In the genomic region with DNA sequence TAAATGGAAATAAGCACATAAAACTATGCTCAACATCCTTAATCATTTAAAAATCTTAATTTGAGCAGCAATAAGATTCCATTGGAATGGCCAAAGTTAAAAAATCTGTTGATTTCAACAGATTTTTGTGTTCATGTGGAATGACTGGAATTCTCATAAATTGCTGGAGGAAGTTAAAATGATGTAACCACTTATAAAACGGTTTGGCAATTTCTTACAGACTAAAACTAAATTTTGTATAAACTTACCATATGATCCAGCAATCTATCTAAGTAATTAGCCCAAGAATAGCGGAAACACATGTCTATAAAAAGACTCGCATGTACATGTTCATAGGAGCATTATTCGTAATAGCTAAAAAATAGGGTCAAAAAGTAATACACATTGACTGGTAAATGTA, we compare ENCODE assay signal across 30 cellular contexts.
"Had no signal": no experiment of that assay in that cellular context is flagged by ENCODE, and none has a peak within 500 bp of the region (broad histone marks: within the 10 kb centered on the region; RNA-seq: fewer than 3 reads in every experiment).

No MANE protein-coding gene starts in this region.

- H3K4me3 ChIP-seq: esophagus muscularis mucosa had no signal

- H3K36me3 ChIP-seq: esophagus muscularis mucosa, WERI-Rb-1 had no signal

- DNase-seq: activated B cell treated with CpG ODN at 0.5 μM for 24 hours; activated CD4-positive, alpha-beta T cell treated with anti-CD3 and anti-CD28 coated beads for 48 hours; activated CD4-positive, alpha-beta T cell treated with anti-CD3 and anti-CD28 coated beads, Interleukin-2, amount 50 U/mL, for 1 hour; activated CD4-positive, alpha-beta T cell treated with anti-CD3 and anti-CD28 coated beads, Interleukin-2, amount 50 U/mL, for 48 hours; activated CD8-positive, alpha-beta memory T cell treated with anti-CD3 and anti-CD28 coated beads for 24 hours; activated CD8-positive, alpha-beta T cell treated with anti-CD3 and anti-CD28 coated beads for 36 hours; activated effector memory CD4-positive, alpha-beta T cell treated with Interleukin-2 at 50 U/mL for 16 hours; activated gamma-delta T cell treated with Interleukin-2 at 50 U/mL for 16 hours; activated naive CD4-positive, alpha-beta T cell treated with anti-CD3 and anti-CD28 coated beads, Interleukin-2, amount 50 U/mL, for 16 hours; activated naive CD4-positive, alpha-beta T cell treated with Interleukin-2 at 50 U/mL for 16 hours; activated T-cell treated with anti-CD3 and anti-CD28 coated beads, Interleukin-2, amount 50 U/mL, for 4 hours; amniotic stem cell; anterior cingulate cortex; caudate nucleus; cortex of kidney; dermis blood vessel endothelial cell; effector CD4-positive, alpha-beta T cell; effector memory CD8-positive, alpha-beta T cell; erythroblast; foreskin fibroblast; head of caudate nucleus; T-helper 1 cell; T-helper 17 cell; T1000; WERI-Rb-1 had no signal

- H3K27me3 Mint-ChIP-seq: activated B cell treated with CpG ODN at 0.5 μM for 24 hours; activated CD8-positive, alpha-beta T cell treated with anti-CD3 and anti-CD28 coated beads for 36 hours; activated naive CD8-positive, alpha-beta T cell; activated T-helper 17 cell treated with anti-CD3 and anti-CD28 coated beads, Interleukin-2, amount 50 U/mL, for 72 hours; effector memory CD8-positive, alpha-beta T cell; T-helper 17 cell had no signal

- H3K27ac ChIP-seq: esophagus muscularis mucosa, WERI-Rb-1 had no signal

- H3K27ac Mint-ChIP-seq: activated B cell treated with CpG ODN at 0.5 μM for 24 hours; activated CD8-positive, alpha-beta T cell treated with anti-CD3 and anti-CD28 coated beads for 36 hours; activated naive CD8-positive, alpha-beta T cell; activated T-helper 17 cell treated with anti-CD3 and anti-CD28 coated beads, Interleukin-2, amount 50 U/mL, for 72 hours; effector memory CD8-positive, alpha-beta T cell; T-helper 17 cell; T-helper 2 cell treated with Interferon-gamma antibody and Interleukin-4, amounts not matched to agents 5 μg/mL and 100 μg/mL, for 36 hours had no signal

- H3K4me3 Mint-ChIP-seq: activated B cell treated with CpG ODN at 0.5 μM for 24 hours; activated CD8-positive, alpha-beta T cell treated with anti-CD3 and anti-CD28 coated beads for 36 hours; activated naive CD8-positive, alpha-beta T cell; activated T-cell treated with anti-CD3 and anti-CD28 coated beads, Interleukin-2, amount 50 U/mL, for 4 hours; activated T-helper 17 cell treated with anti-CD3 and anti-CD28 coated beads, Interleukin-2, amount 50 U/mL, for 72 hours; effector memory CD8-positive, alpha-beta T cell; T-helper 17 cell; T-helper 2 cell treated with Interferon-gamma antibody and Interleukin-4, amounts not matched to agents 5 μg/mL and 100 μg/mL, for 36 hours had no signal

- H3K9me3 ChIP-seq: esophagus muscularis mucosa had no signal

- H3K4me1 Mint-ChIP-seq: activated B cell treated with CpG ODN at 0.5 μM for 24 hours; activated T-helper 17 cell treated with anti-CD3 and anti-CD28 coated beads, Interleukin-2, amount 50 U/mL, for 72 hours; T-helper 17 cell had no signal

- ATAC-seq: activated CD4-positive, CD25-positive, alpha-beta regulatory T cell treated with anti-CD3 and anti-CD28 coated beads, Interleukin-2, amount 50 U/mL, for 24 hours; activated CD8-positive, alpha-beta T cell treated with anti-CD3 and anti-CD28 coated beads for 36 hours; activated T-cell treated with anti-CD3 and anti-CD28 coated beads, Interleukin-2, amount 50 U/mL, for 4 hours; activated T-helper 17 cell treated with anti-CD3 and anti-CD28 coated beads, Interleukin-2, amount 50 U/mL, for 72 hours; effector memory CD8-positive, alpha-beta T cell; T-helper 17 cell had no signal

- H3K27me3 ChIP-seq: esophagus muscularis mucosa had no signal

- H3K36me3 Mint-ChIP-seq: activated naive CD8-positive, alpha-beta T cell had no signal
